In the genomic region with DNA sequence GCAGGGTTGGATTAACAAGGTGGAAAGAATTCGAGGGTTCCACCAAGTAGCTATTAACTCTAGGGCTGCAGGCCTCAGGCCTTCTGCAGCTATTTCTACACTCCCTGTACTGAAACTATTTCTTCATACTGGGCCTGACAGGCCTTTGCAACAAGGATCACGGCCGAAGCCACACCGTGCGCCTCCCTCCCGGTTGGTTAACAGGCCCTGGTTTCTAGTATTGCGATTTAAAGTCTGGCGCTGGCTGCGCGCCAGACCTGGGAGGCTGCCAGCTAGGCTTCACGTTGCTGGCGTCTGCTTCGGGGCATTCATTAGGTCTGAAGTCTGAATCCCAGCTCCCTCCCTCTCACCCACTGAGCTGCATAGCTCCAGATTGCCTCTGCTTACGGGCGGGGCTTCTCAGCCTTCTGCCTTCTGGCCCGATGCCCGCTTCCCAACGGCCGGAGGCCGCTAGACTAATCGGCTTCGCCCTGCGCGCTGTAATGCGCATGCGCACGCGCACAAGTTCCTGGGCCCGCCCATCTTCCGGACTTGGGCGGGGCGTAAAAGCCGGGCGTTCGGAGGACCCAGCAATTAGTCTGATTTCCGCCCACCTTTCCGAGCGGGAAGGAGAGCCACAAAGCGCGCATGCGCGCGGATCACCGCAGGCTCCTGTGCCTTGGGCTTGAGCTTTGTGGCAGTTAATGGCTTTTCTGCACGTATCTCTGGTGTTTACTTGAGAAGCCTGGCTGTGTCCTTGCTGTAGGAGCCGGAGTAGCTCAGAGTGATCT, we compare ENCODE assay signal across 8 cellular contexts. TPM values are rescaled to one million over a fixed set of nuclear protein-coding genes. Genes with fewer than 3 reads are reported as not detected.
DNase-seq lines count a peak whose midpoint lies in the region; ATAC-seq and TF ChIP-seq lines count a peak whose summit lies in the region.

No MANE protein-coding gene starts in this region.

- intact Hi-C loops in spleen (cut with DNase I; ENCODE audit: low total_unique reads): loop anchor here (5.0 kb wide), 1 partner anchor 74 kb away; the partner anchor contains the start of genes GTF2H1 and HPS5

- WGBS in spleen, 5 donors: 0% methylated on average over 24 to 46 of the region's 46 CpGs

- TF ChIP-seq POLR2A in spleen (IDR thresholded peaks at IDR 0.05): peak in 2 of 3 donors; percentile 30 to 77

- peaks cover 2 to 44% (median 41%) of the 10 kb centered on the region in 6 donors for H3K36me3 ChIP-seq in spleen

- peak overlapping the region; percentile 95 to 99 (median 96) for H3K27ac ChIP-seq in spleen

- H3K4me3 ChIP-seq in spleen: peak overlapping the region; percentile 86 to 95 (median 92)

- H3K27me3 ChIP-seq in spleen (replicated peaks in 1 of 7): no peaks in the 10 kb centered on the region

- peaks cover 8 to 72% (median 35%) of the 10 kb centered on the region in 6 donors for H3K4me1 ChIP-seq in spleen

- peak in 1 of 11 experiments; percentile 9 for TF ChIP-seq CTCF in spleen (IDR thresholded peaks at IDR 0.05 in 8 of 11, conservative IDR thresholded peaks at IDR 0.05 in 3 of 11)

- ATAC-seq in GM19023 (IDR thresholded peaks at IDR 0.05; ENCODE audit: unreplicated experiment) (peak; percentile 58), HG03196 (IDR thresholded peaks at IDR 0.05; ENCODE audit: unreplicated experiment) (peak; percentile 60)

- peak; percentile 98 for DNase-seq in AG08396 (ENCODE audit: low spot score)
- peak; percentile 98 for DNase-seq in NCI-H345 (lab: John Stamatoyannopoulos, UW)
- DNase-seq in activated CD4-positive, CD25-positive, alpha-beta regulatory T cell (lab: John Stamatoyannopoulos, UW): peak; percentile 84 to 91 (median 88)
- peak; percentile 95 for DNase-seq in central memory CD4-positive, alpha-beta T cell
- DNase-seq in inferior parietal cortex (ENCODE audit: extremely low spot score): peak; percentile 98
- DNase-seq in spleen: peak; percentile 99

- H3K9me3 ChIP-seq in spleen: no peaks in the 10 kb centered on the region

RNA-seq across cellular contexts. Expression of gene LDHA, which starts 1.6 kb away (rescaled TPM):
- total RNA-seq in spleen: 100 to 1,000 TPM; 221 to 415 (median 286) TPM
- polyA plus RNA-seq in spleen: 100 to 1,000 TPM; 139 to 260 (median 206) TPM

RNA-seq across cellular contexts. Expression of gene LDHC, which starts 16.2 kb away (rescaled TPM):
- total RNA-seq in spleen: under 1 TPM in 1 of 7 donors, not detected in 6; 0.84 TPM
- 1 to 10 TPM in 1 of 3 donors, under 1 TPM in 1, not detected in 1; 0.93 to 1.1 TPM for polyA plus RNA-seq in spleen

RNA-seq across cellular contexts. Expression of gene LDHAL6A, which starts 59.7 kb away (rescaled TPM):
- total RNA-seq in spleen: not detected
- under 1 TPM in 1 of 3 donors, not detected in 2; 0.02 TPM for polyA plus RNA-seq in spleen

Comparison
In these comparisons a context has a peak if more than half of its experiments do, and no peak if none do; other contexts are left out.
1. Peak in every context shown above with its lines: DNase-seq, ATAC-seq, H3K4me3 ChIP-seq and H3K27ac ChIP-seq.